ENCODE assay signal across 8 cellular contexts in genomic region chr2:48600204-48600813, GRCh38. TPM values are rescaled to one million over a fixed set of nuclear protein-coding genes. Genes with fewer than 3 reads are reported as not detected.
DNase-seq lines count a peak whose midpoint lies in the region; ATAC-seq and TF ChIP-seq lines count a peak whose summit lies in the region.

No MANE protein-coding gene starts in this region.

- peak; percentile 65 for TF ChIP-seq CTCF in HFF-Myc (IDR thresholded peaks at IDR 0.05; ENCODE audit: low read depth, low read length, missing control alignments)
- peak; percentile 91 for TF ChIP-seq CTCF in chondrocyte (IDR thresholded peaks at IDR 0.05)
- peak; percentile 75 for TF ChIP-seq CTCF in mesothelial cell of epicardium (IDR thresholded peaks at IDR 0.05; ENCODE audit: unreplicated experiment)

- H3K27me3 Mint-ChIP-seq in chondrocyte (ENCODE audit: low read depth), result no peaks in the 10 kb centered on the region
- H3K27me3 Mint-ChIP-seq in mesothelial cell of epicardium (ENCODE audit: low read depth), result no peaks in the 10 kb centered on the region
- H3K27me3 Mint-ChIP-seq in activated T-cell treated with anti-CD3 and anti-CD28 coated beads, Interleukin-2, amount 50 U/mL, for 24 hours, result peaks cover 3% of the 10 kb centered on the region

- H3K4me3 Mint-ChIP-seq in chondrocyte (ENCODE audit: unreplicated experiment), result no peak overlapping the region
- H3K4me3 Mint-ChIP-seq in mesothelial cell of epicardium, result no peak overlapping the region
- H3K4me3 Mint-ChIP-seq in activated T-cell treated with anti-CD3 and anti-CD28 coated beads, Interleukin-2, amount 50 U/mL, for 24 hours, result no peak overlapping the region

- DNase-seq in DMS153 (lab: John Stamatoyannopoulos, UW), result peak; percentile 11
- peak; percentile 25 for DNase-seq in HFF-Myc (ENCODE audit: extremely low read depth, low read depth)
- DNase-seq in NCI-H748 treated with DMSO at 0.1 percent for 48 hours (lab: John Stamatoyannopoulos, UW), result peak; percentile 22
- no peak for DNase-seq in chondrocyte (ENCODE audit: low spot score)
- DNase-seq in mesothelial cell of epicardium (ENCODE audit: low spot score in 2 of 2, unreplicated experiment in 2 of 2), result no peak
- DNase-seq in activated T-cell treated with anti-CD3 and anti-CD28 coated beads, Interleukin-2, amount 50 U/mL, for 24 hours, result no peak

- H3K9me3 Mint-ChIP-seq in chondrocyte (ENCODE audit: low read depth), result no peaks in the 10 kb centered on the region
- no peaks in the 10 kb centered on the region for H3K9me3 Mint-ChIP-seq in mesothelial cell of epicardium
- H3K9me3 Mint-ChIP-seq in activated T-cell treated with anti-CD3 and anti-CD28 coated beads, Interleukin-2, amount 50 U/mL, for 24 hours, result no peaks in the 10 kb centered on the region

- no peak for ATAC-seq in HG03439 (IDR thresholded peaks at IDR 0.05; ENCODE audit: unreplicated experiment)
- no peak for ATAC-seq in HG02938 (IDR thresholded peaks at IDR 0.05; ENCODE audit: unreplicated experiment)

- no peak overlapping the region for H3K27ac Mint-ChIP-seq in chondrocyte (ENCODE audit: unreplicated experiment)
- peak overlapping the region; percentile 36 for H3K27ac Mint-ChIP-seq in mesothelial cell of epicardium
- H3K27ac Mint-ChIP-seq in activated T-cell treated with anti-CD3 and anti-CD28 coated beads, Interleukin-2, amount 50 U/mL, for 24 hours, result no peak overlapping the region

- no peak overlapping the region for H3K4me3 ChIP-seq in HFF-Myc (replicated peaks; ENCODE audit: low read depth, low read length)

- no peaks in the 10 kb centered on the region for H3K4me1 Mint-ChIP-seq in chondrocyte (ENCODE audit: low read depth)
- H3K4me1 Mint-ChIP-seq in mesothelial cell of epicardium, result peaks cover 17% of the 10 kb centered on the region
- no peaks in the 10 kb centered on the region for H3K4me1 Mint-ChIP-seq in activated T-cell treated with anti-CD3 and anti-CD28 coated beads, Interleukin-2, amount 50 U/mL, for 24 hours (ENCODE audit: low read depth)

- H3K36me3 Mint-ChIP-seq in chondrocyte (ENCODE audit: low read depth) (peaks cover 5% of the 10 kb centered on the region), mesothelial cell of epicardium (peaks cover 21% of the 10 kb centered on the region)
- no peaks in the 10 kb centered on the region for H3K36me3 Mint-ChIP-seq in activated T-cell treated with anti-CD3 and anti-CD28 coated beads, Interleukin-2, amount 50 U/mL, for 24 hours (ENCODE audit: low read depth)

RNA-seq across cellular contexts. Expression of gene GTF2A1L, which starts 17.3 kb away (rescaled TPM):
- total RNA-seq in chondrocyte (not detected in 3 replicates), mesothelial cell of epicardium (0.69 TPM in 1 of 3 replicates, not detected in the others)

Comparison
In these comparisons a context has a peak if more than half of its experiments do, and no peak if none do; other contexts are left out.
1. DNase-seq: peak in DMS153 (single experiment), HFF-Myc (single experiment) and NCI-H748 treated with DMSO at 0.1 percent for 48 hours (single experiment); none in chondrocyte (single experiment), mesothelial cell of epicardium (0 of 2) and activated T-cell treated with anti-CD3 and anti-CD28 coated beads, Interleukin-2, amount 50 U/mL, for 24 hours (single experiment).
2. Peak in every context shown above with its lines, with median percentiles within 50 percentile points of each other: CTCF ChIP-seq.